ENCODE assay signal across 1 cellular context in the genomic region with DNA sequence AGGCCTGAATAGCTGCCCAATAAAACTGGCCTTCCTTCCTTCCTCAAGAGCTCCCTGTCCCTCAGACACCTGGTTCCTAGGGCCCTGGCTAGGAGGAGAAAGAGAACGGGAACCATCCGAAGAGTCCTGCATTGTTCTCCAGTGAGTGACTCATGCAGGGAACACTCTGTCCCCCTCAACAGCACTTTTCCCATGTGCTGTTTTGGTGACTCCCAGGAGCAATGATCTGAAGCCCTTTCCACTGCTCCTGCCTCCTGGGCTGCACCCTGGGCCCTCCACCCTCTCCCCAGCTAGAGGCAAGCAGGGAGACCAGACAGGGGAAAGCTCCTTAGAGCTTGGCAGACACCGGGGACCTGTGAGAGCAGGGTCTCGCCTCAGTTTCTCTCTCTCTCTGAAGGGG.
A peak's percentile ranks its signal among the peaks of the same experiment; 100 is the strongest.
TF ChIP-seq lines count a peak whose summit lies in the region.

No MANE protein-coding gene starts in this region.

TF ChIP-seq in endothelial cell of umbilical vein, 7 proteins besides CTCF, POLR2A, EP300 and RAD21:
- TF ChIP-seq JUN (IDR thresholded peaks at IDR 0.05; ENCODE audit: borderline replicate concordance, insufficient read depth, insufficient read length, low read depth), result peak; percentile 8
- no peak for TF ChIP-seq GATA2 (IDR thresholded peaks at IDR 0.05; ENCODE audit: insufficient read depth, insufficient read length, low read depth, low read length)
